Comparison of ENCODE assay signal across 1 cellular context in the genomic region with DNA sequence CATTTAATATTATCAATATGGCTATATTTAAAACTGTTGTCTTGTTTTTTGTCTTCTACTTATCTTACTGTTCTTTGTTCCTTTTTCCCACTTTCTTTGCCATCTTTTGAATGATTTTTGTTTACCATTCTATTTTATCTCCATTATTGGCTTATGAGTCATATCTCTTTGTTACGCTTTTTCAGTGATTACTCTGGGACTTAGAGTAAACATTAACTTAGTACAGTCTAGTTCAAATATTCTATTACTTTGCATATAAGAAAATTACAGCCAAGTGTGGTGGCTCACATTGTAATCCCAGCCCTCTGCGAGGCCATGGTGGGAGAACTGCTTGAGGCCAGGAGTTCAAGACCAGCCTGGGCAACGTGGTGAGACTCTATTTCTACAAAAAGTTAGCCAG.
TF ChIP-seq lines count a peak whose summit lies in the region.

No MANE protein-coding gene starts in this region.

TF ChIP-seq in A549, 52 proteins besides CTCF, POLR2A, EP300 and RAD21 (continued from another document):
- TF ChIP-seq, protein P1, sequence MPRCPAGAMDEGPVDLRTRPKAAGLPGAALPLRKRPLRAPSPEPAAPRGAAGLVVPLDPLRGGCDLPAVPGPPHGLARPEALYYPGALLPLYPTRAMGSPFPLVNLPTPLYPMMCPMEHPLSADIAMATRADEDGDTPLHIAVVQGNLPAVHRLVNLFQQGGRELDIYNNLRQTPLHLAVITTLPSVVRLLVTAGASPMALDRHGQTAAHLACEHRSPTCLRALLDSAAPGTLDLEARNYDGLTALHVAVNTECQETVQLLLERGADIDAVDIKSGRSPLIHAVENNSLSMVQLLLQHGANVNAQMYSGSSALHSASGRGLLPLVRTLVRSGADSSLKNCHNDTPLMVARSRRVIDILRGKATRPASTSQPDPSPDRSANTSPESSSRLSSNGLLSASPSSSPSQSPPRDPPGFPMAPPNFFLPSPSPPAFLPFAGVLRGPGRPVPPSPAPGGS (IDR thresholded peaks at IDR 0.05): no peak
- TF ChIP-seq CBX8 (IDR thresholded peaks at IDR 0.05): no peak
- TF ChIP-seq FOSL2 (IDR thresholded peaks at IDR 0.05): no peak
- TF ChIP-seq FOSL2 (CRISPR knock-in tag; IDR thresholded peaks at IDR 0.05): peak; percentile 59
- no peak for TF ChIP-seq TFCP2L1 (CRISPR knock-in tag; IDR thresholded peaks at IDR 0.05)
